16 cellular contexts compared by ENCODE assay signal in genomic region chr7:11604505-11604904, GRCh38.
DNase-seq lines count a peak whose midpoint lies in the region; ATAC-seq and TF ChIP-seq lines count a peak whose summit lies in the region.
"Had no signal": no experiment of that assay in that cellular context is flagged by ENCODE, and none has a peak within 500 bp of the region (broad histone marks: within the 10 kb centered on the region; RNA-seq: fewer than 3 reads in every experiment).

No MANE protein-coding gene starts in this region.

- H3K36me3 Mint-ChIP-seq in endothelial cell (ENCODE audit: low read depth, unreplicated experiment) = no peaks in the 10 kb centered on the region
- H3K36me3 Mint-ChIP-seq: IgD-negative memory B cell had no signal

- peaks cover 8% of the 10 kb centered on the region for H3K4me1 Mint-ChIP-seq in endothelial cell (ENCODE audit: unreplicated experiment)
- H3K4me1 Mint-ChIP-seq: IgD-negative memory B cell had no signal

- peaks cover 2% of the 10 kb centered on the region for H3K27me3 Mint-ChIP-seq in endothelial cell (ENCODE audit: unreplicated experiment)
- H3K27me3 Mint-ChIP-seq: IgD-negative memory B cell had no signal

- no peak for ATAC-seq in HG03039 (IDR thresholded peaks at IDR 0.05; ENCODE audit: unreplicated experiment)

- H3K4me3 Mint-ChIP-seq in endothelial cell (ENCODE audit: unreplicated experiment) = no peak overlapping the region
- H3K4me3 Mint-ChIP-seq: IgD-negative memory B cell had no signal

- H3K27ac Mint-ChIP-seq in endothelial cell (ENCODE audit: unreplicated experiment) = no peak overlapping the region
- H3K27ac Mint-ChIP-seq: IgD-negative memory B cell had no signal

- H3K9me3 Mint-ChIP-seq in endothelial cell (ENCODE audit: unreplicated experiment) = no peaks in the 10 kb centered on the region

- no peak for TF ChIP-seq CTCF in cardiac fibroblast (IDR thresholded peaks at IDR 0.05; ENCODE audit: low read depth, low read length)
- no peak for TF ChIP-seq CTCF in fibroblast of pulmonary artery (IDR thresholded peaks at IDR 0.05; ENCODE audit: low read length, missing control alignments)
- no peak for TF ChIP-seq CTCF in endothelial cell (IDR thresholded peaks at IDR 0.05; ENCODE audit: unreplicated experiment)

- peak; percentile 1 for DNase-seq in GM04503 (ENCODE audit: low read depth)
- peak; percentile 18 to 25 for DNase-seq in cardiac fibroblast (ENCODE audit: low read depth in 2 of 2)
- DNase-seq in fibroblast of pulmonary artery (ENCODE audit: low read depth) = peak; percentile 37
- peak; percentile 17 for DNase-seq in renal cortical epithelial cell (ENCODE audit: low read depth)
- DNase-seq in endothelial cell (ENCODE audit: low spot score) = no peak
- no peak for DNase-seq in NCI-H1436 treated with DMSO at 0.1 percent for 48 hours (lab: John Stamatoyannopoulos, UW)
- DNase-seq: Kasumi-1, MG63, NCI-H1048, NCI-H2081, NCI-H2171 treated with DMSO at 0.1 percent for 48 hours, Right ventricle myocardium superior had no signal

- H3K4me3 ChIP-seq in cardiac fibroblast (replicated peaks in 1 of 2; ENCODE audit: low read depth in 2 of 2, low read length in 2 of 2) = no peak overlapping the region
- no peak overlapping the region for H3K4me3 ChIP-seq in fibroblast of pulmonary artery (replicated peaks; ENCODE audit: low read depth, low read length)
- H3K4me3 ChIP-seq: BLaER1, HAP-1, MG63 had no signal

Comparison
In these comparisons a context has a peak if more than half of its experiments do, and no peak if none do; other contexts are left out.
1. DNase-seq: peak in GM04503 (single experiment), cardiac fibroblast (2 of 2), fibroblast of pulmonary artery (single experiment) and renal cortical epithelial cell (single experiment); none in endothelial cell (single experiment) and NCI-H1436 treated with DMSO at 0.1 percent for 48 hours (single experiment).